ENCODE assay signal across 21 cellular contexts in the genomic region with DNA sequence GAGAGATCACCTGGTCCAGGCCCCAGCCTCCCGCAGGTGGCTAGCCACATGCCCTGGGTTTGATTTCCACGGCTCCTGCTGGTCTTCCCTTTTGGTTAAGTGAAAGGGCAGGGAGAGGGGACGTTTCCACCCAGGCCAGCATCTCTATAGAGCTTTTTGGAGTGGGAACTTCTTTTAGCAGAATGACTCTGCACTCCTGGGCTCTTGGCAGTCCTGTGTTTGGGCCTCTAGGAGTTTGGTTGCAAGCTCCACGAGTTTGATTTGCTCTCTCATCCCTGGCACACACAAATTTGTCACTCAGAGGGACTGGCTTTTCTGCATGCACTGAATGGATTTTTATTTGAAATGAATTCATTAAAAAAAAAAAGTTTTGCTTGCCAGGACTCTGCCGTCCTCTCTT. TPM values are rescaled to one million over a fixed set of nuclear protein-coding genes. Genes with fewer than 3 reads are reported as not detected.
DNase-seq lines count a peak whose midpoint lies in the region; ATAC-seq and TF ChIP-seq lines count a peak whose summit lies in the region.
"Had no signal": no experiment of that assay in that cellular context is flagged by ENCODE, and none has a peak within 500 bp of the region (broad histone marks: within the 10 kb centered on the region; RNA-seq: fewer than 3 reads in every experiment).

No MANE protein-coding gene starts in this region.

- WGBS in adrenal gland, 4 donors: 59 to 65% (median 63%) methylated on average over 5 of the region's 5 CpGs
- WGBS in psoas muscle, 3 donors: 32 to 56% (median 34%) methylated on average over 5 of the region's 5 CpGs
- 69 to 83% methylated on average over 4 to 5 of the region's 5 CpGs for WGBS in body of pancreas, 2 donors

- peaks cover 0 to 8% (median 0%) of the 10 kb centered on the region in 11 experiments; a peak in 3 of 22 replicates for H3K9me3 ChIP-seq in BLaER1 treated with 17β-estradiol and CSF1 and Interleukin-3, amounts not matched to agents 10 nM and 100 nM (replicated peaks in 1 of 11)
- H3K9me3 ChIP-seq in adrenal gland (replicated peaks in 1 of 3) (no peaks in the 10 kb centered on the region), left ventricle myocardium inferior (replicated peaks) (no peaks in the 10 kb centered on the region), psoas muscle (no peaks in the 10 kb centered on the region), body of pancreas (no peaks in the 10 kb centered on the region)
- H3K9me3 ChIP-seq: A549, colonic mucosa, upper lobe of left lung had no signal

- ATAC-seq in psoas muscle (peak; percentile 28 to 68 (median 54)), GM18498 (IDR thresholded peaks at IDR 0.05; ENCODE audit: unreplicated experiment) (no peak), body of pancreas (no peak), GM21576 (IDR thresholded peaks at IDR 0.05; ENCODE audit: unreplicated experiment) (no peak)
- ATAC-seq: activated CD8-positive, alpha-beta memory T cell treated with anti-CD3 and anti-CD28 coated beads, Interleukin-2, amount 10 ng/mL, durations not matched to agents 7 days and 5 days; HCT116 had no signal

- H3K27ac ChIP-seq in BLaER1 treated with 17β-estradiol and CSF1 and Interleukin-3, amounts not matched to agents 10 nM and 100 nM: peak overlapping the region in 3 of 11 experiments; percentile 13 to 69 (median 39); a peak in 3 of 22 replicates
- H3K27ac ChIP-seq in adrenal gland (peak overlapping the region in 3 of 5 donors; percentile 66 to 84 (median 79)), left ventricle myocardium inferior (replicated peaks) (peak overlapping the region; percentile 80), psoas muscle (peak overlapping the region; percentile 91), body of pancreas (no peak overlapping the region)
- H3K27ac ChIP-seq: SK-N-MC, VCaP had no signal

- peaks cover 25 to 96% (median 60%) of the 10 kb centered on the region in 11 experiments; a peak in 19 of 22 replicates for H4K20me1 ChIP-seq in BLaER1 treated with 17β-estradiol and CSF1 and Interleukin-3, amounts not matched to agents 10 nM and 100 nM

- DNase-seq in adrenal gland (no peak), left ventricle myocardium inferior (no peak), psoas muscle (no peak), body of pancreas (no peak)
- DNase-seq in central memory CD4-positive, alpha-beta T cell: no peak
- DNase-seq: activated CD4-positive, alpha-beta T cell treated with anti-CD3 and anti-CD28 coated beads, Interleukin-2, amount 10 ng/mL, durations not matched to agents 24 days and 14 days; activated CD8-positive, alpha-beta memory T cell treated with anti-CD3 and anti-CD28 coated beads, Interleukin-2, amount 10 ng/mL, durations not matched to agents 7 days and 5 days; Calu3; colonic mucosa; endodermal cell; MM.1S; NCI-H1436 treated with DMSO at 0.1 percent for 48 hours; T-helper 2 cell; upper lobe of left lung had no signal

- intact Hi-C loops in adrenal gland (cut with DNase I): no loop called here
- intact Hi-C loops in left ventricle myocardium inferior (cut with micrococcal nuclease): no loop called here
- intact Hi-C loops in psoas muscle (cut with DNase I): loop anchor here in 1 of 2 donors (10.0 kb wide), 1 partner anchor 286 kb away; no protein-coding TSS in a partner anchor
- intact Hi-C loops in body of pancreas (cut with DNase I): no loop called here

- TF ChIP-seq CTCF in adrenal gland (IDR thresholded peaks at IDR 0.05) (no peak), left ventricle myocardium inferior (IDR thresholded peaks at IDR 0.05; ENCODE audit: borderline replicate concordance) (no peak), psoas muscle (IDR thresholded peaks at IDR 0.05) (no peak), body of pancreas (IDR thresholded peaks at IDR 0.05) (no peak)

- no peaks in the 10 kb centered on the region for H3K27me3 ChIP-seq in BLaER1 treated with 17β-estradiol and CSF1 and Interleukin-3, amounts not matched to agents 10 nM and 100 nM
- H3K27me3 ChIP-seq in adrenal gland (no peaks in the 10 kb centered on the region), left ventricle myocardium inferior (ENCODE audit: low read depth) (no peaks in the 10 kb centered on the region), psoas muscle (ENCODE audit: insufficient read depth in 3 of 3, low read length in 2 of 3) (no peaks in the 10 kb centered on the region), body of pancreas (no peaks in the 10 kb centered on the region)
- H3K27me3 ChIP-seq: colonic mucosa, upper lobe of left lung had no signal

- H3K9ac ChIP-seq in BLaER1 treated with 17β-estradiol and CSF1 and Interleukin-3, amounts not matched to agents 10 nM and 100 nM: peak overlapping the region in 2 of 11 experiments; percentile 7 to 43; a peak in 1 of 22 replicates

- no peak overlapping the region for H3K4me3 ChIP-seq in BLaER1 treated with 17β-estradiol and CSF1 and Interleukin-3, amounts not matched to agents 10 nM and 100 nM
- H3K4me3 ChIP-seq in adrenal gland (no peak overlapping the region), left ventricle myocardium inferior (no peak overlapping the region), psoas muscle (peak overlapping the region; percentile 52), body of pancreas (no peak overlapping the region)
- H3K4me3 ChIP-seq: A549, colonic mucosa, SK-N-MC, upper lobe of left lung had no signal

- peak overlapping the region in 7 of 11 experiments; percentile 2 to 85 (median 14); a peak in 5 of 22 replicates for H3K4me2 ChIP-seq in BLaER1 treated with 17β-estradiol and CSF1 and Interleukin-3, amounts not matched to agents 10 nM and 100 nM
- H3K4me2 ChIP-seq: A549 had no signal

- H3K36me3 ChIP-seq in BLaER1 treated with 17β-estradiol and CSF1 and Interleukin-3, amounts not matched to agents 10 nM and 100 nM: peaks cover 0 to 82% (median 64%) of the 10 kb centered on the region in 11 experiments; a peak in 18 of 22 replicates
- H3K36me3 ChIP-seq in adrenal gland (replicated peaks in 1 of 2): no peaks in the 10 kb centered on the region
- no peaks in the 10 kb centered on the region for H3K36me3 ChIP-seq in left ventricle myocardium inferior
- H3K36me3 ChIP-seq in psoas muscle (ENCODE audit: insufficient read depth in 1 of 2, low read depth in 1 of 2): no peaks in the 10 kb centered on the region
- no peaks in the 10 kb centered on the region for H3K36me3 ChIP-seq in body of pancreas (replicated peaks in 1 of 2; ENCODE audit: insufficient read depth in 1 of 2, low read depth in 2 of 2)
- H3K36me3 ChIP-seq: colonic mucosa, upper lobe of left lung had no signal

- TF ChIP-seq POLR2A in adrenal gland (IDR thresholded peaks at IDR 0.05) (no peak), body of pancreas (IDR thresholded peaks at IDR 0.05) (no peak)

- H3K4me1 ChIP-seq in BLaER1 treated with 17β-estradiol and CSF1 and Interleukin-3, amounts not matched to agents 10 nM and 100 nM: peaks cover 38 to 88% (median 68%) of the 10 kb centered on the region in 10 experiments
- H3K4me1 ChIP-seq in adrenal gland (replicated peaks in 1 of 2) (peaks cover 36 to 56% of the 10 kb centered on the region in 2 donors), left ventricle myocardium inferior (peaks cover 59% of the 10 kb centered on the region), psoas muscle (peaks cover 69% of the 10 kb centered on the region), body of pancreas (peaks cover 22% of the 10 kb centered on the region)
- H3K4me1 ChIP-seq: colonic mucosa had no signal

RNA-seq across cellular contexts. Expression of a gene that starts 32.8 kb away (rescaled TPM):
- total RNA-seq in adrenal gland: 100 to 1,000 TPM in 6 of 8 donors, 10 to 100 TPM in 2; 62.6 to 411 (median 170) TPM
- polyA plus RNA-seq in adrenal gland: 100 to 1,000 TPM in 1 of 3 donors, 10 to 100 TPM in 2; 32.6 to 360 (median 36.7) TPM
- 118 TPM for total RNA-seq in left ventricle myocardium inferior
- total RNA-seq in psoas muscle: 100 to 1,000 TPM in 2 of 4 donors, 10 to 100 TPM in 2; 87.1 to 133 (median 110) TPM
- polyA plus RNA-seq in psoas muscle: 10 to 100 TPM; 37.6 to 85.8 (median 50.2) TPM
- 10 to 100 TPM; 21.1 to 28.5 TPM for total RNA-seq in body of pancreas

Comparison
In these comparisons a context has a peak if more than half of its experiments do, and no peak if none do; other contexts are left out.
1. H3K27ac ChIP-seq: peak in adrenal gland (3 of 5), left ventricle myocardium inferior (single experiment) and psoas muscle (single experiment); none in body of pancreas (0 of 4).
2. ATAC-seq: peak in psoas muscle (4 of 4); none in GM18498 (single experiment), body of pancreas (single experiment) and GM21576 (single experiment).